28 cellular contexts compared by ENCODE assay signal in the genomic region with DNA sequence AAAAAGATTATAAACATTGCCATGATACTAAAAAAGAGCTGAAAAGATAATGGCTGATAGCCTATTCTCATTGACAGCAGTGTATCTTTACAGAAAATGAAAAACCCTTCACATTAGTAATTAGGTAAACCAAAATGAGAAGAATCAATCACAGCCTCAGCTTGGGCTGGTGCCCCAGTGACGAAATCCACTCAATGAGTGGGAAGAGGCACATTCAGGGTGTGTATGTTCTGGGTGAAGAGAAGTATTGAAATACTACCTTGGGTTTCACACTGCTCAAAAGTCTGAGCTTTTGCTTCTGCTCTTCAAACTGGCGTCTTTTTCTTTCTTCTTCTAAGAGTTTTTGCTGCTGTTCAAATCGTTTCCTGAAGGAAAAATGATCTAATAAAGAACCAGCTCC.
"Had no signal": no experiment of that assay in that cellular context is flagged by ENCODE, and none has a peak within 500 bp of the region (broad histone marks: within the 10 kb centered on the region; RNA-seq: fewer than 3 reads in every experiment).

No MANE protein-coding gene starts in this region.

- H3K36me3 ChIP-seq: ovary had no signal

- DNase-seq: naive B cell; naive thymus-derived CD8-positive, alpha-beta T cell; nephron progenitor cell; occipital lobe; ovary; posterior cingulate gyrus; psoas muscle; right cardiac atrium; right lobe of liver; sigmoid colon; small intestine; stimulated activated CD4-positive, alpha-beta T cell treated with anti-CD3 and anti-CD28 coated beads, Interleukin-15, amount 100 ng/mL, for 24 hours; stimulated activated CD4-positive, alpha-beta T cell treated with anti-CD3 and anti-CD28 coated beads, Interleukin-2, amount 100 ng/mL, for 24 hours; stimulated activated CD4-positive, alpha-beta T cell treated with anti-CD3 and anti-CD28 coated beads, Interleukin-2, amount 100 ng/mL, for 48 hours; stimulated activated CD4-positive, alpha-beta T cell treated with anti-CD3 and anti-CD28 coated beads, Interleukin-4, amount 100 ng/mL, for 24 hours; stimulated activated naive CD4-positive, alpha-beta T cell; stomach; thyroid gland; trophoblast cell; upper lobe of left lung had no signal

- H3K27me3 Mint-ChIP-seq: naive B cell; naive thymus-derived CD8-positive, alpha-beta T cell; progenitor cell of endocrine pancreas; stimulated activated memory B cell treated with anti-CD40 and anti-IgM and Interleukin-4, amounts not matched to agents 10 μg/mL and 1 μg/mL and 100 μg/mL, for 72 hours; stimulated activated naive CD8-positive, alpha-beta T cell treated with anti-CD3 and anti-CD28 coated beads, Interleukin-15, Interleukin-2, amounts not matched to agents 100 ng/mL and 50 ng/mL, for 24 hours had no signal

- H3K4me3 ChIP-seq: ovary, psoas muscle, right lobe of liver, sigmoid colon, stomach, thoracic aorta, thyroid gland, tibial nerve, upper lobe of left lung, vagina had no signal

- H3K27ac Mint-ChIP-seq: nephron progenitor cell; progenitor cell of endocrine pancreas; stimulated activated memory B cell treated with anti-CD40 and anti-IgM and Interleukin-4, amounts not matched to agents 10 μg/mL and 1 μg/mL and 100 μg/mL, for 72 hours; stimulated activated naive CD8-positive, alpha-beta T cell treated with anti-CD3 and anti-CD28 coated beads, Interleukin-15, Interleukin-2, amounts not matched to agents 100 ng/mL and 50 ng/mL, for 24 hours had no signal

- H3K9me3 Mint-ChIP-seq: naive B cell; naive thymus-derived CD8-positive, alpha-beta T cell; nephron progenitor cell; neural crest cell; stimulated activated memory B cell treated with anti-CD40 and anti-IgM and Interleukin-4, amounts not matched to agents 10 μg/mL and 1 μg/mL and 100 μg/mL, for 72 hours; stimulated activated naive CD8-positive, alpha-beta T cell treated with anti-CD3 and anti-CD28 coated beads, Interleukin-15, Interleukin-2, amounts not matched to agents 100 ng/mL and 50 ng/mL, for 24 hours had no signal

- H3K4me1 ChIP-seq: parathyroid adenoma, psoas muscle, right lobe of liver, sigmoid colon, stomach, tibial nerve, upper lobe of left lung, vagina had no signal

- H3K27ac ChIP-seq: ovary, parathyroid adenoma, psoas muscle, right lobe of liver, sigmoid colon, stomach, thoracic aorta, thyroid gland, tibial nerve, upper lobe of left lung, vagina had no signal

- ATAC-seq: naive thymus-derived CD8-positive, alpha-beta T cell; psoas muscle; right cardiac atrium; right lobe of liver; stimulated activated memory B cell treated with anti-CD40 and anti-IgM and Interleukin-4, amounts not matched to agents 10 μg/mL and 1 μg/mL and 100 μg/mL, for 72 hours had no signal

- H3K4me1 Mint-ChIP-seq: nephron progenitor cell, neural crest cell had no signal

- H3K4me3 Mint-ChIP-seq: naive B cell; naive thymus-derived CD8-positive, alpha-beta T cell; nephron progenitor cell; neural crest cell; stimulated activated memory B cell treated with anti-CD40 and anti-IgM and Interleukin-4, amounts not matched to agents 10 μg/mL and 1 μg/mL and 100 μg/mL, for 72 hours; stimulated activated naive CD8-positive, alpha-beta T cell treated with anti-CD3 and anti-CD28 coated beads, Interleukin-15, Interleukin-2, amounts not matched to agents 100 ng/mL and 50 ng/mL, for 24 hours had no signal

- H2AFZ ChIP-seq: parathyroid adenoma had no signal

- H3K27me3 ChIP-seq: ovary, right lobe of liver, sigmoid colon, stomach, thyroid gland, tibial nerve, upper lobe of left lung, vagina had no signal

- H3K9ac ChIP-seq: parathyroid adenoma had no signal

- H3K79me2 ChIP-seq: parathyroid adenoma had no signal

- H3K9me3 ChIP-seq: ovary, psoas muscle, right lobe of liver, sigmoid colon, stomach, thoracic aorta, thyroid gland, tibial nerve, upper lobe of left lung, vagina had no signal
